In genomic region chr5:174106997-174107655, GRCh38 we compare ENCODE assay signal across 1 cellular context.
TF ChIP-seq lines count a peak whose summit lies in the region.

No MANE protein-coding gene starts in this region.

TF ChIP-seq in GM23338, 12 proteins besides CTCF, POLR2A, EP300 and RAD21 (continued from another document):
- TF ChIP-seq ZNF462 (CRISPR knock-in tag; IDR thresholded peaks at IDR 0.05) = no peak
- TF ChIP-seq ZNF331 (CRISPR knock-in tag; IDR thresholded peaks at IDR 0.05; ENCODE audit: low read depth) = no peak
